In genomic region chr11:72591785-72592490, GRCh38 we compare ENCODE assay signal across 9 cellular contexts.
DNase-seq lines count a peak whose midpoint lies in the region; ATAC-seq and TF ChIP-seq lines count a peak whose summit lies in the region.
"Had no signal": no experiment of that assay in that cellular context is flagged by ENCODE, and none has a peak within 500 bp of the region (broad histone marks: within the 10 kb centered on the region; RNA-seq: fewer than 3 reads in every experiment).

No MANE protein-coding gene starts in this region.

- H3K4me1 Mint-ChIP-seq in activated CD4-positive, alpha-beta memory T cell treated with anti-CD3 and anti-CD28 coated beads, Interleukin-2, amount 10 ng/mL, durations not matched to agents 7 days and 5 days, result peaks cover 45% of the 10 kb centered on the region

- H3K4me3 ChIP-seq in foreskin fibroblast (ENCODE audit: low read depth in 1 of 2, low read length in 2 of 2), result no peak overlapping the region

- no peaks in the 10 kb centered on the region for H3K9me3 Mint-ChIP-seq in activated CD4-positive, alpha-beta memory T cell treated with anti-CD3 and anti-CD28 coated beads, Interleukin-2, amount 10 ng/mL, durations not matched to agents 7 days and 5 days
- H3K9me3 Mint-ChIP-seq: stimulated activated naive CD8-positive, alpha-beta T cell treated with anti-CD3 and anti-CD28 coated beads, Interleukin-15, Interleukin-2, amounts not matched to agents 100 ng/mL and 50 ng/mL, for 24 hours had no signal

- no peak overlapping the region for H3K27ac Mint-ChIP-seq in activated CD4-positive, alpha-beta memory T cell treated with anti-CD3 and anti-CD28 coated beads, Interleukin-2, amount 10 ng/mL, durations not matched to agents 7 days and 5 days
- H3K27ac Mint-ChIP-seq: stimulated activated naive CD8-positive, alpha-beta T cell treated with anti-CD3 and anti-CD28 coated beads, Interleukin-15, Interleukin-2, amounts not matched to agents 100 ng/mL and 50 ng/mL, for 24 hours had no signal

- no peak overlapping the region for H3K4me3 Mint-ChIP-seq in activated CD4-positive, alpha-beta memory T cell treated with anti-CD3 and anti-CD28 coated beads, Interleukin-2, amount 10 ng/mL, durations not matched to agents 7 days and 5 days
- H3K4me3 Mint-ChIP-seq: stimulated activated naive CD8-positive, alpha-beta T cell treated with anti-CD3 and anti-CD28 coated beads, Interleukin-15, Interleukin-2, amounts not matched to agents 100 ng/mL and 50 ng/mL, for 24 hours had no signal

- peaks cover 62% of the 10 kb centered on the region for H3K27me3 Mint-ChIP-seq in activated CD4-positive, alpha-beta memory T cell treated with anti-CD3 and anti-CD28 coated beads, Interleukin-2, amount 10 ng/mL, durations not matched to agents 7 days and 5 days

- POLR2A ChIA-PET in activated CD4-positive, alpha-beta memory T cell treated with anti-CD3 and anti-CD28 coated beads, Interleukin-2, amount 10 ng/mL, durations not matched to agents 7 days and 5 days (lab: Charles Lee), result interaction anchor here (0.7 kb wide), 1 partner anchor 11 kb away, joined by 4 read pairs; no protein-coding TSS in a partner anchor

- CTCF ChIA-PET in activated CD4-positive, alpha-beta memory T cell treated with anti-CD3 and anti-CD28 coated beads, Interleukin-2, amount 10 ng/mL, durations not matched to agents 7 days and 5 days (lab: Charles Lee), result interaction anchor here (0.9 to 2.8 kb wide), 8 partner anchors 10 to 133 kb away, joined by 3 to 12 read pairs (median 3); no protein-coding TSS in a partner anchor

- ATAC-seq in GM21723 (IDR thresholded peaks at IDR 0.05; ENCODE audit: unreplicated experiment) (no peak), GM21528 (IDR thresholded peaks at IDR 0.05; ENCODE audit: low FRiP score, unreplicated experiment) (no peak)

- no peak for TF ChIP-seq CTCF in foreskin fibroblast (IDR thresholded peaks at IDR 0.05; ENCODE audit: low read depth, low read length)

- DNase-seq in stimulated activated CD4-positive, alpha-beta T cell treated with anti-CD3 and anti-CD28 coated beads, Interleukin-15, amount 100 ng/mL, for 24 hours, result peak; percentile 60
- no peak for DNase-seq in stimulated activated CD4-positive, alpha-beta T cell treated with anti-CD3 and anti-CD28 coated beads, Interleukin-12 subunit alpha, Interleukin-12 subunit beta, amount 100 ng/mL, for 4 hours
- DNase-seq in activated CD4-positive, alpha-beta memory T cell treated with anti-CD3 and anti-CD28 coated beads, Interleukin-2, amount 10 ng/mL, durations not matched to agents 7 days and 5 days, result peak; percentile 71
- peak; percentile 23 for DNase-seq in effector CD8-positive, alpha-beta T cell (lab: John Stamatoyannopoulos, UW)
- DNase-seq in superior temporal gyrus (ENCODE audit: extremely low spot score), result peak; percentile 67
- no peak for DNase-seq in foreskin fibroblast

- H3K36me3 Mint-ChIP-seq in activated CD4-positive, alpha-beta memory T cell treated with anti-CD3 and anti-CD28 coated beads, Interleukin-2, amount 10 ng/mL, durations not matched to agents 7 days and 5 days (ENCODE audit: low read depth), result no peaks in the 10 kb centered on the region

Comparison
In these comparisons a context has a peak if more than half of its experiments do, and no peak if none do; other contexts are left out.
1. DNase-seq: peak in stimulated activated CD4-positive, alpha-beta T cell treated with anti-CD3 and anti-CD28 coated beads, Interleukin-15, amount 100 ng/mL, for 24 hours (single experiment), activated CD4-positive, alpha-beta memory T cell treated with anti-CD3 and anti-CD28 coated beads, Interleukin-2, amount 10 ng/mL, durations not matched to agents 7 days and 5 days (single experiment), effector CD8-positive, alpha-beta T cell (single experiment) and superior temporal gyrus (single experiment); none in stimulated activated CD4-positive, alpha-beta T cell treated with anti-CD3 and anti-CD28 coated beads, Interleukin-12 subunit alpha, Interleukin-12 subunit beta, amount 100 ng/mL, for 4 hours (single experiment) and foreskin fibroblast (0 of 2).